In the genomic region with DNA sequence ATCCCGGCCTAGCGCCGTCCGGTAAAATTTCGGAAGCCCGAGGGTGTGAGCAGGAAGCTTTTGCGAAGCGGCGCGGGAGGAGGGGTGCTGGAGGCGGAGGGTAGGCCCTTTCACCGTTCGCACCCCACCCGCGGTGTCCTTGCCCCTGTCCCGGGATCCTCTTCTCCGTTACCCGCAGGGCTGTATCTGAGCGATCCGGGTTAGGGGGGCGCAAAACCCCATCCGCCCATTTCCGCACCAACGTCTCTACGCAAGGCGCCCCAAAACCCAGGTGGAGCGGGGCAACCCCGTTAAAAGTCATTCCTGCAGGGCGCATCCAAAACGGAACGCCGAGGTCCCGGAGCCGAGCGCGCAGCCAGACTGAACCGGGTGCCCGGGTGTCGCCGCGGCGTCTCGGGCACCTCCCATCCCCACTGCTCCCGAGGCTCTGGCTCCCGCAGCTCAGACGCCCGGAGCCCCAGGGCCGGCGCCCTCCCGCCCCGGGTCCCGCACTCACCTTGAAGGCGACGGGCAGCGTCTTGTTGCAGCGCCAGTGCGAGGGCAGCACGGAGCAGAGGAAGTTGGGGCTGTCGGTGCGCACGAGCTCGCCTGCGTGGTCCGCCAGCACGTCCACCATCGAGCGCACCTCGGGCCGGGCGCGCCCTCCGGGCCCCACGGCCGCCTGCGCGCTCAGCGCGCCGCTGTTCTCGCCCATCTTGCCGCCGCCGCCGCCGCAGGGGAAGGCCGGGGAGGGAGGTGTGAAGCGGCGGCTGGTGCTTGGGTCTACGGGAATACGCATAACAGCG, we compare ENCODE assay signal across 8 cellular contexts. TPM values are rescaled to one million over a fixed set of nuclear protein-coding genes. Genes with fewer than 3 reads are reported as not detected.
A peak's percentile ranks its signal among the peaks of the same experiment; 100 is the strongest.
DNase-seq lines count a peak whose midpoint lies in the region; ATAC-seq, FAIRE-seq and TF ChIP-seq lines count a peak whose summit lies in the region.

No MANE protein-coding gene starts in this region.

- peaks cover 22% of the 10 kb centered on the region for H3K36me3 Mint-ChIP-seq in CD4-positive, CD25-positive, alpha-beta regulatory T cell
- peaks cover 80% of the 10 kb centered on the region for H3K36me3 Mint-ChIP-seq in activated CD8-positive, alpha-beta T cell treated with anti-CD3 and anti-CD28 coated beads for 36 hours (ENCODE audit: low read depth)

- peaks cover 53% of the 10 kb centered on the region for H3K79me2 ChIP-seq in Karpas-422 (ENCODE audit: low read length)

- no peaks in the 10 kb centered on the region for H3K9me2 ChIP-seq in Karpas-422 (replicated peaks; ENCODE audit: insufficient read depth, low read length)

- H3K27ac Mint-ChIP-seq in CD4-positive, CD25-positive, alpha-beta regulatory T cell, result peak overlapping the region; percentile 97 to 100 (median 99)
- peak overlapping the region; percentile 90 for H3K27ac Mint-ChIP-seq in activated CD8-positive, alpha-beta T cell treated with anti-CD3 and anti-CD28 coated beads for 36 hours

- peak; percentile 54 to 74 (median 68) for DNase-seq in CD4-positive, CD25-positive, alpha-beta regulatory T cell
- peak; percentile 81 for DNase-seq in Karpas-422
- DNase-seq in activated CD8-positive, alpha-beta T cell treated with anti-CD3 and anti-CD28 coated beads for 36 hours, result peak; percentile 71
- DNase-seq in foreskin fibroblast, result peak in 1 of 2 donors; percentile 29
- no peak for DNase-seq in GM19239 (ENCODE audit: insufficient read length, low spot score)
- DNase-seq in sciatic nerve (ENCODE audit: low spot score), result no peak

- POLR2A ChIA-PET in activated CD8-positive, alpha-beta T cell treated with anti-CD3 and anti-CD28 coated beads for 36 hours (lab: Charles Lee), result interaction anchor here (1.1 to 10.8 kb wide), 19 partner anchors 9 to 189 kb away, joined by 3 to 122 read pairs (median 5); no protein-coding TSS in a partner anchor

- H3K4me1 ChIP-seq in CD4-positive, CD25-positive, alpha-beta regulatory T cell (ENCODE audit: control insufficient read depth, insufficient read depth, low read length, poor library complexity, severe bottlenecking), result peaks cover 61% of the 10 kb centered on the region
- H3K4me1 ChIP-seq in Karpas-422 (ENCODE audit: low read length), result peaks cover 63% of the 10 kb centered on the region

- FAIRE-seq in GM19239 (lab: Jason Lieb, UNC), result no peak

- peaks cover 10% of the 10 kb centered on the region; the same call in 1 of the 2 replicates for H4K20me1 ChIP-seq in Karpas-422 (ENCODE audit: insufficient read depth, low read depth, low read length)

- H3K27ac ChIP-seq in CD4-positive, CD25-positive, alpha-beta regulatory T cell (ENCODE audit: insufficient read depth, low read length, poor library complexity, severe bottlenecking), result peak overlapping the region; percentile 98
- H3K27ac ChIP-seq in Karpas-422 (ENCODE audit: low read length), result peak overlapping the region; percentile 68
- peak overlapping the region; percentile 62 to 97 (median 84) for H3K27ac ChIP-seq in skin epidermis

- H3K9me3 Mint-ChIP-seq in CD4-positive, CD25-positive, alpha-beta regulatory T cell, result peaks cover 0 to 2% (median 0%) of the 10 kb centered on the region in 7 donors
- no peaks in the 10 kb centered on the region for H3K9me3 Mint-ChIP-seq in activated CD8-positive, alpha-beta T cell treated with anti-CD3 and anti-CD28 coated beads for 36 hours

- peaks cover 22% of the 10 kb centered on the region for H3K36me3 ChIP-seq in CD4-positive, CD25-positive, alpha-beta regulatory T cell (ENCODE audit: control insufficient read depth, insufficient read depth, low read length)
- H3K36me3 ChIP-seq in Karpas-422 (ENCODE audit: insufficient read depth, low read length), result peaks cover 14% of the 10 kb centered on the region; the same call in 1 of the 2 replicates

- TF ChIP-seq CTCF in activated CD8-positive, alpha-beta T cell treated with anti-CD3 and anti-CD28 coated beads for 36 hours (IDR thresholded peaks at IDR 0.05), result no peak
- no peak for TF ChIP-seq CTCF in foreskin fibroblast (IDR thresholded peaks at IDR 0.05; ENCODE audit: low read depth, low read length)

- H3K9ac ChIP-seq in Karpas-422 (ENCODE audit: low read length), result peak overlapping the region; percentile 77

- 0 out of 2 replicates have a peak overlapping the region, but pooled peaks have one; percentile 9 for H2AFZ ChIP-seq in Karpas-422 (ENCODE audit: low read length)

- peak overlapping the region; percentile 95 to 99 (median 98) for H3K4me3 Mint-ChIP-seq in CD4-positive, CD25-positive, alpha-beta regulatory T cell
- peak overlapping the region; percentile 96 for H3K4me3 Mint-ChIP-seq in activated CD8-positive, alpha-beta T cell treated with anti-CD3 and anti-CD28 coated beads for 36 hours

- CTCF ChIA-PET in activated CD8-positive, alpha-beta T cell treated with anti-CD3 and anti-CD28 coated beads for 36 hours (lab: Charles Lee), result interaction anchor here (1.4 to 8.8 kb wide), 7 partner anchors 12 to 221 kb away, joined by 3 to 53 read pairs (median 17); no protein-coding TSS in a partner anchor

- ATAC-seq in CD4-positive, CD25-positive, alpha-beta regulatory T cell (ENCODE audit: low read depth in 2 of 2), result peak; percentile 7 to 9
- peak; percentile 22 for ATAC-seq in GM21360 (IDR thresholded peaks at IDR 0.05; ENCODE audit: unreplicated experiment)
- ATAC-seq in activated CD8-positive, alpha-beta T cell treated with anti-CD3 and anti-CD28 coated beads for 36 hours, result peak; percentile 2
- ATAC-seq in sciatic nerve, result no peak

- H3K9me3 ChIP-seq in CD4-positive, CD25-positive, alpha-beta regulatory T cell (ENCODE audit: control insufficient read depth in 2 of 2, low read length in 2 of 2), result no peaks in the 10 kb centered on the region
- H3K9me3 ChIP-seq in Karpas-422 (ENCODE audit: low read length), result no peaks in the 10 kb centered on the region

- peak overlapping the region; percentile 99 for H3K4me3 ChIP-seq in CD4-positive, CD25-positive, alpha-beta regulatory T cell (ENCODE audit: low read depth, low read length)
- H3K4me3 ChIP-seq in Karpas-422 (ENCODE audit: low read length), result peak overlapping the region; percentile 71
- H3K4me3 ChIP-seq in foreskin fibroblast (ENCODE audit: low read depth in 1 of 2, low read length in 2 of 2), result peak overlapping the region; percentile 22 to 42
- H3K4me3 ChIP-seq in skin epidermis, result peak overlapping the region; percentile 33 to 62 (median 56)

- H3K4me2 ChIP-seq in Karpas-422 (ENCODE audit: low read depth, low read length, poor library complexity, severe bottlenecking), result peak overlapping the region; percentile 70

- H3K4me1 Mint-ChIP-seq in CD4-positive, CD25-positive, alpha-beta regulatory T cell, result peaks cover 9 to 60% (median 17%) of the 10 kb centered on the region in 4 donors
- peaks cover 62% of the 10 kb centered on the region for H3K4me1 Mint-ChIP-seq in activated CD8-positive, alpha-beta T cell treated with anti-CD3 and anti-CD28 coated beads for 36 hours (ENCODE audit: low read depth)

- intact Hi-C loops in activated CD8-positive, alpha-beta T cell treated with anti-CD3 and anti-CD28 coated beads for 36 hours (cut with micrococcal nuclease), result loop anchor here (10.0 kb wide), 1 partner anchor 106 kb away; no protein-coding TSS in a partner anchor
- intact Hi-C loops in sciatic nerve (cut with DNase I), result no loop called here

- H3K27me3 Mint-ChIP-seq in CD4-positive, CD25-positive, alpha-beta regulatory T cell, result peaks cover 10% of the 10 kb centered on the region
- H3K27me3 Mint-ChIP-seq in activated CD8-positive, alpha-beta T cell treated with anti-CD3 and anti-CD28 coated beads for 36 hours, result no peaks in the 10 kb centered on the region

- no peaks in the 10 kb centered on the region for H3K27me3 ChIP-seq in CD4-positive, CD25-positive, alpha-beta regulatory T cell (ENCODE audit: control insufficient read depth, insufficient read depth, low read length)
- H3K27me3 ChIP-seq in Karpas-422 (ENCODE audit: low read length), result no peaks in the 10 kb centered on the region

RNA-seq across cellular contexts. Expression of gene RUNX3, which starts 0.8 kb away (rescaled TPM):
- 268 TPM for total RNA-seq in CD4-positive, CD25-positive, alpha-beta regulatory T cell
- 10 to 100 TPM; 12.0 to 23.3 (median 15.8) TPM for polyA plus RNA-seq in CD4-positive, CD25-positive, alpha-beta regulatory T cell
- 35.2 and 36.6 TPM in 2 replicates for total RNA-seq in Karpas-422 (2014; rRNA removed; shearing (Covaris generic); ENCODE audit: low replicate concordance)
- 100 to 1,000 TPM; 180 to 183 TPM for total RNA-seq in activated CD8-positive, alpha-beta T cell treated with anti-CD3 and anti-CD28 coated beads for 36 hours
- total RNA-seq in sciatic nerve, result 2.0 TPM

Comparison
In these comparisons a context has a peak if more than half of its experiments do, and no peak if none do; other contexts are left out.
1. DNase-seq: peak in CD4-positive, CD25-positive, alpha-beta regulatory T cell (3 of 3), Karpas-422 (single experiment) and activated CD8-positive, alpha-beta T cell treated with anti-CD3 and anti-CD28 coated beads for 36 hours (single experiment); none in GM19239 (single experiment) and sciatic nerve (single experiment).
2. H3K4me3 ChIP-seq: peak in every context shown above with its lines; median percentile 99 in CD4-positive, CD25-positive, alpha-beta regulatory T cell; 71 in Karpas-422; 56 in skin epidermis; 32 in foreskin fibroblast.
3. RNA of gene RUNX3, which starts 0.8 kb away (total RNA-seq): 268 TPM in CD4-positive, CD25-positive, alpha-beta regulatory T cell (single experiment), 180 to 183 TPM in activated CD8-positive, alpha-beta T cell treated with anti-CD3 and anti-CD28 coated beads for 36 hours and 35.2 to 36.6 TPM in Karpas-422; 2.0 TPM in sciatic nerve (single experiment); every median in the first group is over 10 times any median in the second.
4. Peak in every context shown above with its lines, with median percentiles within 50 percentile points of each other: H3K27ac ChIP-seq.